In the genomic region with DNA sequence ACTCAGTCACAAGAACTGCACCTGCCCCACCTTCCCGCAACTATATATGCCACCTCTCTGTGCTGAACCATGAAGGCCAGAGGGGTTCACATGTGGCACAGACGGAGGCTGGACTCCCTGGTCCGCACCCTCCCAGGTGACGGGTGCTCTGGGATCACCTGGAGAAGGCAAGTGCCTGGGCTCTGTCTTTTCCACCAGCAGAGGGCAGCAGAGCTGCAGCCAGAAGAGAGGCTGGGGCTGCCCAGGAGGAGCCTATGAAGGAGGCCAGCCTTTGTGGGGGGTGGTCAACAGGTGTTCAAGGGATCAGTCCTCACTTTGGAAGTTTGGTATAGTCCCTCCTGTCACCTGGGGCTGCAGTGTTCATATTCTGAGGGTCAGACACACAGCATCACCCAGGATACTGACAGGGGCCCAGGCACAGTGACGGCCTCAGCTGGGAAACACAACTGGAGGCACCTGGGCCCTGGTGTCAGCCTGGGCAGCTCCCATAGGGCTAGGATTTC, we compare ENCODE assay signal across 9 cellular contexts. TPM values are rescaled to one million over a fixed set of nuclear protein-coding genes. Genes with fewer than 3 reads are reported as not detected.
DNase-seq lines count a peak whose midpoint lies in the region; ATAC-seq and TF ChIP-seq lines count a peak whose summit lies in the region.
"Had no signal": no experiment of that assay in that cellular context is flagged by ENCODE, and none has a peak within 500 bp of the region (broad histone marks: within the 10 kb centered on the region; RNA-seq: fewer than 3 reads in every experiment).

No MANE protein-coding gene starts in this region.

- H3K9me3 ChIP-seq in OCI-LY7 (ENCODE audit: low read length) (peaks cover 4% of the 10 kb centered on the region; the same call in 1 of the 2 replicates), upper lobe of right lung (no peaks in the 10 kb centered on the region)

- CTCF ChIA-PET in OCI-LY7 (lab: Charles Lee; ENCODE audit: unreplicated experiment) = interaction anchor here (0.8 to 2.8 kb wide), 4 partner anchors 10 to 107 kb away, joined by 3 to 35 read pairs (median 9); no protein-coding TSS in a partner anchor

- peaks cover 42% of the 10 kb centered on the region for H3K27me3 Mint-ChIP-seq in activated T-helper 2 cell treated with anti-CD3 and anti-CD28 coated beads, Interferon-gamma antibody, Interleukin-2, Interleukin-4, amounts not matched to agents 10 μg/mL and 5 μg/mL and 100 μg/mL, durations not matched to agents 14 hours and 24 hours and 36 hours (ENCODE audit: low read depth)

- peaks cover under 1% of the 10 kb centered on the region for H3K27me3 ChIP-seq in upper lobe of right lung

- peaks cover 2% of the 10 kb centered on the region for H3K4me1 Mint-ChIP-seq in activated T-helper 2 cell treated with anti-CD3 and anti-CD28 coated beads, Interferon-gamma antibody, Interleukin-2, Interleukin-4, amounts not matched to agents 10 μg/mL and 5 μg/mL and 100 μg/mL, durations not matched to agents 14 hours and 24 hours and 36 hours (ENCODE audit: low read depth)

- ATAC-seq in upper lobe of right lung = peak; percentile 91

- POLR2A ChIA-PET in OCI-LY7 (lab: Charles Lee) = interaction anchor here (0.6 to 1.9 kb wide), 2 partner anchors 36 to 89 kb away, joined by 3 to 11 read pairs; no protein-coding TSS in a partner anchor

- no TSS peak for BruUV-seq in OCI-LY7 (replicated peaks; lab: Mats Ljungman, UMichigan)

- H3K79me2 ChIP-seq in OCI-LY7 (ENCODE audit: insufficient read depth, low read depth, low read length) = no peaks in the 10 kb centered on the region

- H3K27ac ChIP-seq in OCI-LY7 (ENCODE audit: low read depth, low read length, poor library complexity, severe bottlenecking) = no peak overlapping the region
- H3K27ac ChIP-seq in upper lobe of right lung = no peak overlapping the region
- H3K27ac ChIP-seq: skin epidermis had no signal

- no peak overlapping the region for H2AFZ ChIP-seq in OCI-LY7 (ENCODE audit: low read length)

- peak overlapping the region; percentile 79; the same call in 1 of the 2 replicates for H3K4me2 ChIP-seq in OCI-LY7 (ENCODE audit: low read length)

- H3K4me3 ChIP-seq in OCI-LY7 (ENCODE audit: low read depth, low read length, poor library complexity, severe bottlenecking) (no peak overlapping the region), upper lobe of right lung (no peak overlapping the region)
- H3K4me3 ChIP-seq: skin epidermis had no signal

- DNase-seq in AG09319 (ENCODE audit: extremely low read depth, low read depth) (peak; percentile 5), GM20000 (ENCODE audit: low spot score) (peak; percentile 42), OCI-LY7 (ENCODE audit: low spot score) (peak; percentile 79), glomerular visceral epithelial cell (ENCODE audit: extremely low spot score) (peak; percentile 38), posterior cingulate gyrus (peak in 7 of 10 donors; percentile 19 to 92 (median 57)), upper lobe of right lung (peak; percentile 78), NCI-H524 treated with DMSO at 0.1 percent for 48 hours (lab: John Stamatoyannopoulos, UW) (no peak)
- peak; percentile 53 for DNase-seq in activated T-helper 2 cell treated with anti-CD3 and anti-CD28 coated beads, Interferon-gamma antibody, Interleukin-2, Interleukin-4, amounts not matched to agents 10 μg/mL and 5 μg/mL and 100 μg/mL, durations not matched to agents 14 hours and 24 hours and 36 hours (ENCODE audit: low spot score)

- no peaks in the 10 kb centered on the region for H3K9me2 ChIP-seq in OCI-LY7 (ENCODE audit: insufficient read depth, low read length)

- H4K20me1 ChIP-seq in OCI-LY7 (ENCODE audit: insufficient read depth, low read length) = no peaks in the 10 kb centered on the region

- intact Hi-C loops in OCI-LY7 (cut with micrococcal nuclease; ENCODE audit: unreplicated experiment) = loop anchor here (1.0 to 10.0 kb wide), 3 partner anchors 36 to 106 kb away; no protein-coding TSS in a partner anchor
- intact Hi-C loops in activated T-helper 2 cell treated with anti-CD3 and anti-CD28 coated beads, Interferon-gamma antibody, Interleukin-2, Interleukin-4, amounts not matched to agents 10 μg/mL and 5 μg/mL and 100 μg/mL, durations not matched to agents 14 hours and 24 hours and 36 hours (cut with micrococcal nuclease) = loop anchor here (2.0 kb wide), 2 partner anchors 36 to 108 kb away; no protein-coding TSS in a partner anchor
- intact Hi-C loops in posterior cingulate gyrus (cut with DNase I) = loop anchor here (1.0 kb wide), 2 partner anchors 36 to 108 kb away; no protein-coding TSS in a partner anchor
- intact Hi-C loops in upper lobe of right lung (cut with DNase I) = no loop called here

- H3K4me3 Mint-ChIP-seq in activated T-helper 2 cell treated with anti-CD3 and anti-CD28 coated beads, Interferon-gamma antibody, Interleukin-2, Interleukin-4, amounts not matched to agents 10 μg/mL and 5 μg/mL and 100 μg/mL, durations not matched to agents 14 hours and 24 hours and 36 hours (ENCODE audit: low read depth) = no peak overlapping the region

- H3K4me1 ChIP-seq in OCI-LY7 (ENCODE audit: insufficient read depth, low read length, poor library complexity, severe bottlenecking) (peaks cover 34% of the 10 kb centered on the region), upper lobe of right lung (no peaks in the 10 kb centered on the region)

- no peaks in the 10 kb centered on the region for H3K36me3 Mint-ChIP-seq in activated T-helper 2 cell treated with anti-CD3 and anti-CD28 coated beads, Interferon-gamma antibody, Interleukin-2, Interleukin-4, amounts not matched to agents 10 μg/mL and 5 μg/mL and 100 μg/mL, durations not matched to agents 14 hours and 24 hours and 36 hours (ENCODE audit: low read depth)

- no peak overlapping the region for H3K27ac Mint-ChIP-seq in activated T-helper 2 cell treated with anti-CD3 and anti-CD28 coated beads, Interferon-gamma antibody, Interleukin-2, Interleukin-4, amounts not matched to agents 10 μg/mL and 5 μg/mL and 100 μg/mL, durations not matched to agents 14 hours and 24 hours and 36 hours

- TF ChIP-seq CTCF in AG09319 (IDR thresholded peaks at IDR 0.05; ENCODE audit: low read depth, low read length) (peak; percentile 95), GM20000 (IDR thresholded peaks at IDR 0.05; ENCODE audit: extremely low read depth, missing control alignments) (peak; percentile 85), OCI-LY7 (conservative IDR thresholded peaks at IDR 0.05; ENCODE audit: low read length) (peak; percentile 99), upper lobe of right lung (IDR thresholded peaks at IDR 0.05) (peak; percentile 90)

- no peaks in the 10 kb centered on the region for H3K9me3 Mint-ChIP-seq in activated T-helper 2 cell treated with anti-CD3 and anti-CD28 coated beads, Interferon-gamma antibody, Interleukin-2, Interleukin-4, amounts not matched to agents 10 μg/mL and 5 μg/mL and 100 μg/mL, durations not matched to agents 14 hours and 24 hours and 36 hours

- H3K36me3 ChIP-seq in OCI-LY7 (ENCODE audit: insufficient read depth, low read length) (no peaks in the 10 kb centered on the region; the same call in 1 of the 2 replicates), upper lobe of right lung (no peaks in the 10 kb centered on the region)

RNA-seq across cellular contexts. Expression of a gene that starts 39.2 kb away (rescaled TPM):
- 219 TPM in 2 replicates for total RNA-seq in OCI-LY7 (2014; rRNA removed; shearing (Covaris generic))
- total RNA-seq in OCI-LY7 (2022) (364 and 387 TPM in 2 replicates), upper lobe of right lung (12.3 TPM)
- not detected in 2 replicates for total RNA-seq in activated T-helper 2 cell treated with anti-CD3 and anti-CD28 coated beads, Interferon-gamma antibody, Interleukin-2, Interleukin-4, amounts not matched to agents 10 μg/mL and 5 μg/mL and 100 μg/mL, durations not matched to agents 14 hours and 24 hours and 36 hours

Comparison
In these comparisons a context has a peak if more than half of its experiments do, and no peak if none do; other contexts are left out.
1. RNA of a gene that starts 39.2 kb away (total RNA-seq): 219 to 387 TPM in OCI-LY7; 12.3 TPM in upper lobe of right lung (single experiment) and not detected in activated T-helper 2 cell treated with anti-CD3 and anti-CD28 coated beads, Interferon-gamma antibody, Interleukin-2, Interleukin-4, amounts not matched to agents 10 μg/mL and 5 μg/mL and 100 μg/mL, durations not matched to agents 14 hours and 24 hours and 36 hours; every median in the first group is over 10 times any median in the second.
2. Peak in every context shown above with its lines, with median percentiles within 50 percentile points of each other: CTCF ChIP-seq.